Comparison of ENCODE assay signal across 11 cellular contexts in genomic region chr20:24986436-24987015, GRCh38. TPM values are rescaled to one million over a fixed set of nuclear protein-coding genes. Genes with fewer than 3 reads are reported as not detected.
DNase-seq lines count a peak whose midpoint lies in the region; TF ChIP-seq lines count a peak whose summit lies in the region.
"Had no signal": no experiment of that assay in that cellular context is flagged by ENCODE, and none has a peak within 500 bp of the region (broad histone marks: within the 10 kb centered on the region; RNA-seq: fewer than 3 reads in every experiment).

No MANE protein-coding gene starts in this region.

- H3K9me3 ChIP-seq in endodermal cell (ENCODE audit: control insufficient read depth, low read length) (no peaks in the 10 kb centered on the region), skeletal muscle tissue (ENCODE audit: control insufficient read depth in 3 of 3, low read length in 3 of 3) (no peaks in the 10 kb centered on the region), OCI-LY7 (ENCODE audit: low read length) (no peaks in the 10 kb centered on the region)
- H3K9me3 ChIP-seq: breast epithelium had no signal

- peaks cover 11% of the 10 kb centered on the region for H4K20me1 ChIP-seq in OCI-LY7 (ENCODE audit: insufficient read depth, low read length)

- peaks cover 15% of the 10 kb centered on the region for H3K36me3 Mint-ChIP-seq in endodermal cell (ENCODE audit: low read depth)

- CTCF ChIA-PET in OCI-LY7 (lab: Charles Lee; ENCODE audit: unreplicated experiment), result no interaction called here

- no peak overlapping the region for H3K4me2 ChIP-seq in OCI-LY7 (ENCODE audit: low read length)

- H3K27ac Mint-ChIP-seq in endodermal cell, result no peak overlapping the region
- H3K27ac Mint-ChIP-seq: activated CD4-positive, alpha-beta memory T cell treated with anti-CD3 and anti-CD28 coated beads, Interleukin-2, amount 10 ng/mL, durations not matched to agents 7 days and 5 days had no signal

- H3K9ac ChIP-seq in endodermal cell (ENCODE audit: extremely low read depth, low read length, poor library complexity, severe bottlenecking), result no peak overlapping the region
- peak overlapping the region in 1 of 3 donors; percentile 69 for H3K9ac ChIP-seq in skeletal muscle tissue (ENCODE audit: low read depth in 1 of 3, low read length in 3 of 3)

- no peak overlapping the region for H3K4me3 ChIP-seq in endodermal cell (ENCODE audit: low read length)
- H3K4me3 ChIP-seq in skeletal muscle tissue (ENCODE audit: low read length in 3 of 3), result no peak overlapping the region
- no peak overlapping the region for H3K4me3 ChIP-seq in OCI-LY7 (ENCODE audit: low read depth, low read length, poor library complexity, severe bottlenecking)
- H3K4me3 ChIP-seq: breast epithelium had no signal

- H3K27me3 ChIP-seq in endodermal cell (ENCODE audit: control insufficient read depth, insufficient read depth, low read length, poor library complexity, severe bottlenecking), result no peaks in the 10 kb centered on the region
- no peaks in the 10 kb centered on the region for H3K27me3 ChIP-seq in skeletal muscle tissue (ENCODE audit: control insufficient read depth in 3 of 3, insufficient read depth in 3 of 3, low read length in 3 of 3)
- H3K27me3 ChIP-seq: breast epithelium had no signal

- DNase-seq in G401 (ENCODE audit: low spot score) (peak; percentile 67), NCI-H2107 treated with DMSO at 0.1 percent for 48 hours (lab: John Stamatoyannopoulos, UW; ENCODE audit: unreplicated experiment) (peak; percentile 70), endodermal cell (peak; percentile 17), GOT3 (lab: John Stamatoyannopoulos, UW) (no peak), OCI-LY7 (ENCODE audit: low spot score) (no peak)
- DNase-seq in activated effector memory CD4-positive, alpha-beta T cell treated with Interleukin-2 at 50 U/mL for 16 hours, result no peak
- DNase-seq: activated CD4-positive, alpha-beta memory T cell treated with anti-CD3 and anti-CD28 coated beads, Interleukin-2, amount 10 ng/mL, durations not matched to agents 7 days and 5 days; SHP77 treated with DMSO at 0.1 percent for 48 hours; stimulated activated CD4-positive, alpha-beta T cell treated with anti-CD3 and anti-CD28 coated beads, Interleukin-2, amount 100 ng/mL, for 48 hours had no signal

- H3K4me1 ChIP-seq in endodermal cell (ENCODE audit: control insufficient read depth, insufficient read depth, low read length) (peaks cover 5% of the 10 kb centered on the region), skeletal muscle tissue (ENCODE audit: control insufficient read depth in 3 of 3, insufficient read depth in 3 of 3, low read length in 3 of 3) (peaks cover 24 to 49% (median 44%) of the 10 kb centered on the region in 3 donors), OCI-LY7 (ENCODE audit: insufficient read depth, low read length, poor library complexity, severe bottlenecking) (peaks cover 11% of the 10 kb centered on the region)
- H3K4me1 ChIP-seq: breast epithelium had no signal

- POLR2A ChIA-PET in OCI-LY7 (lab: Charles Lee), result no interaction called here

- WGBS in endodermal cell (ENCODE audit: insufficient coverage in 1 of 2, insufficient read length in 1 of 2), 2 experiments, result 93 to 100% methylated on average over 6 to 7 of the region's 7 CpGs

- no peak for TF ChIP-seq CTCF in endodermal cell (conservative IDR thresholded peaks at IDR 0.05)
- TF ChIP-seq CTCF in OCI-LY7 (conservative IDR thresholded peaks at IDR 0.05; ENCODE audit: low read length), result no peak

- peaks cover 9% of the 10 kb centered on the region; the same call in 1 of the 2 replicates for H3K79me2 ChIP-seq in OCI-LY7 (ENCODE audit: insufficient read depth, low read depth, low read length)

- in situ Hi-C loops in G401 (cut with HindIII; ENCODE audit: low sequenced_read_pairs), result no loop called here

- BruUV-seq in OCI-LY7 (replicated peaks; lab: Mats Ljungman, UMichigan), result no TSS peak

- H3K36me3 ChIP-seq in endodermal cell (ENCODE audit: control insufficient read depth, insufficient read depth, low read length), result peaks cover 20% of the 10 kb centered on the region
- peaks cover 0 to 6% (median 0%) of the 10 kb centered on the region in 3 donors for H3K36me3 ChIP-seq in skeletal muscle tissue (ENCODE audit: control insufficient read depth in 3 of 3, insufficient read depth in 3 of 3, low read length in 3 of 3)
- H3K36me3 ChIP-seq in OCI-LY7 (ENCODE audit: insufficient read depth, low read length), result peaks cover 38% of the 10 kb centered on the region
- H3K36me3 ChIP-seq: breast epithelium had no signal

- no peaks in the 10 kb centered on the region for H3K9me2 ChIP-seq in OCI-LY7 (ENCODE audit: insufficient read depth, low read length)

- no peaks in the 10 kb centered on the region for H3K27me3 Mint-ChIP-seq in endodermal cell (ENCODE audit: insufficient read depth)
- H3K27me3 Mint-ChIP-seq: activated CD4-positive, alpha-beta memory T cell treated with anti-CD3 and anti-CD28 coated beads, Interleukin-2, amount 10 ng/mL, durations not matched to agents 7 days and 5 days had no signal

- H2AFZ ChIP-seq in OCI-LY7 (ENCODE audit: low read length), result no peak overlapping the region

- H3K9me3 Mint-ChIP-seq in endodermal cell, result no peaks in the 10 kb centered on the region
- H3K9me3 Mint-ChIP-seq: activated CD4-positive, alpha-beta memory T cell treated with anti-CD3 and anti-CD28 coated beads, Interleukin-2, amount 10 ng/mL, durations not matched to agents 7 days and 5 days had no signal

- no peak overlapping the region for H3K27ac ChIP-seq in endodermal cell (ENCODE audit: low read depth, low read length)
- H3K27ac ChIP-seq in skeletal muscle tissue (ENCODE audit: low read depth, low read length), result peak overlapping the region; percentile 31
- H3K27ac ChIP-seq in OCI-LY7 (ENCODE audit: low read depth, low read length, poor library complexity, severe bottlenecking), result no peak overlapping the region
- H3K27ac ChIP-seq: breast epithelium had no signal

- no peak overlapping the region for H3K4me3 Mint-ChIP-seq in endodermal cell
- H3K4me3 Mint-ChIP-seq: activated CD4-positive, alpha-beta memory T cell treated with anti-CD3 and anti-CD28 coated beads, Interleukin-2, amount 10 ng/mL, durations not matched to agents 7 days and 5 days had no signal

- H3K4me1 Mint-ChIP-seq in endodermal cell, result peaks cover 9% of the 10 kb centered on the region

- intact Hi-C loops in OCI-LY7 (cut with micrococcal nuclease; ENCODE audit: unreplicated experiment), result no loop called here

RNA-seq across cellular contexts. Expression of gene APMAP, which starts 6.0 kb away (rescaled TPM):
- total RNA-seq in G401 (2014; rRNA removed; shearing (Covaris generic)), result 94.6 and 98.6 TPM in 2 replicates
- total RNA-seq in endodermal cell (10 to 100 TPM; 60.2 to 65.6 TPM), skeletal muscle tissue (41.2 TPM), OCI-LY7 (2022) (24.3 and 28.0 TPM in 2 replicates)
- 76.8 TPM for polyA plus RNA-seq in endodermal cell (2013, experiment 1 of 2)
- polyA plus RNA-seq in endodermal cell (2013, experiment 2 of 2), result 70.0 TPM
- 27.7 and 29.0 TPM in 2 replicates for total RNA-seq in OCI-LY7 (2014; rRNA removed; shearing (Covaris generic))

RNA-seq across cellular contexts. Expression of gene CST7, which starts 37.5 kb away (rescaled TPM):
- not detected in 2 replicates for total RNA-seq in G401 (2014; rRNA removed; shearing (Covaris generic))
- total RNA-seq in endodermal cell (not detected), skeletal muscle tissue (1.0 TPM), OCI-LY7 (2022) (not detected in 2 replicates)
- polyA plus RNA-seq in endodermal cell (2013, experiment 1 of 2), result not detected
- polyA plus RNA-seq in endodermal cell (2013, experiment 2 of 2), result not detected
- not detected in 2 replicates for total RNA-seq in OCI-LY7 (2014; rRNA removed; shearing (Covaris generic))

Comparison
In these comparisons a context has a peak if more than half of its experiments do, and no peak if none do; other contexts are left out.
1. DNase-seq: peak in G401 (single experiment), NCI-H2107 treated with DMSO at 0.1 percent for 48 hours (single experiment) and endodermal cell (single experiment); none in GOT3 (single experiment), OCI-LY7 (single experiment) and activated effector memory CD4-positive, alpha-beta T cell treated with Interleukin-2 at 50 U/mL for 16 hours (single experiment).